In the genomic region with DNA sequence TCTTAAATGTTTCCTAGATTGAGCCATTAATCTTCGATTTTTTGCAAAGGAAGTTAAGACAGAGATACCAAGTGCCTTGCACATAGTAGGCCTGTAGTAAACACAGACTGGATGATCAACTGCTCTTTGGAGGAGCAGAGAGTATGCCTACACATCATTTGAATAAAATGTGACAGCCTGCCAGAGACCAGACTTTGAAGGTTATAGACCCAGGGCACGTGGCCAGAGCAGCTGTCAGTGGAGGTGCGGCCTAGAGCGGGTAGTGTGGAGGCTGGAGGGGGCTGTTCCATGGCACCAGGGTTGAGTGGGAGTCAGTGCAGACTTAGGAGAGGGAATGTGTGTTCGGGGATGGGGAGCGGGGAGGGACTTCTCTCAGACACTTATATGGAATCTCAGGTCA, we compare ENCODE assay signal across 1 cellular context.
A peak's percentile ranks its signal among the peaks of the same experiment; 100 is the strongest.
TF ChIP-seq lines count a peak whose summit lies in the region.

No MANE protein-coding gene starts in this region.

TF ChIP-seq in A549, 52 proteins besides CTCF, POLR2A, EP300 and RAD21 (continued from another document):
- TF ChIP-seq GATA3 (IDR thresholded peaks at IDR 0.05; ENCODE audit: borderline replicate concordance) = peak; percentile 13; the same call in 1 of the 2 replicates
- TF ChIP-seq MAFK (IDR thresholded peaks at IDR 0.05; ENCODE audit: partially characterized antibody) = no peak
- no peak for TF ChIP-seq KDM1A (IDR thresholded peaks at IDR 0.05; ENCODE audit: low read depth)
- peak; percentile 45; the same call in 1 of the 2 replicates for TF ChIP-seq HOXB5 (CRISPR knock-in tag; IDR thresholded peaks at IDR 0.05)
- no peak for TF ChIP-seq PHF8 (IDR thresholded peaks at IDR 0.05; ENCODE audit: borderline replicate concordance, low read depth)
- no peak for TF ChIP-seq ZFP36 (IDR thresholded peaks at IDR 0.05; ENCODE audit: borderline replicate concordance, partially characterized antibody)
- TF ChIP-seq MAZ (IDR thresholded peaks at IDR 0.05; ENCODE audit: borderline replicate concordance, low read depth, low read length) = no peak
- TF ChIP-seq ESRRA (IDR thresholded peaks at IDR 0.05; ENCODE audit: borderline replicate concordance, low read length) = no peak
- no peak for TF ChIP-seq NR3C1 (IDR thresholded peaks at IDR 0.05)
- no peak for TF ChIP-seq EHMT2 (IDR thresholded peaks at IDR 0.05; ENCODE audit: low read depth)
- TF ChIP-seq JUN (IDR thresholded peaks at IDR 0.05) = peak in 1 of 2 experiments; percentile 10; a peak in 1 of 5 replicates
- TF ChIP-seq, protein P1, sequence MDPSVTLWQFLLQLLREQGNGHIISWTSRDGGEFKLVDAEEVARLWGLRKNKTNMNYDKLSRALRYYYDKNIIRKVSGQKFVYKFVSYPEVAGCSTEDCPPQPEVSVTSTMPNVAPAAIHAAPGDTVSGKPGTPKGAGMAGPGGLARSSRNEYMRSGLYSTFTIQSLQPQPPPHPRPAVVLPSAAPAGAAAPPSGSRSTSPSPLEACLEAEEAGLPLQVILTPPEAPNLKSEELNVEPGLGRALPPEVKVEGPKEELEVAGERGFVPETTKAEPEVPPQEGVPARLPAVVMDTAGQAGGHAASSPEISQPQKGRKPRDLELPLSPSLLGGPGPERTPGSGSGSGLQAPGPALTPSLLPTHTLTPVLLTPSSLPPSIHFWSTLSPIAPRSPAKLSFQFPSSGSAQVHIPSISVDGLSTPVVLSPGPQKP (IDR thresholded peaks at IDR 0.05; ENCODE audit: low read depth, low read length) = no peak
- TF ChIP-seq, protein P2, sequence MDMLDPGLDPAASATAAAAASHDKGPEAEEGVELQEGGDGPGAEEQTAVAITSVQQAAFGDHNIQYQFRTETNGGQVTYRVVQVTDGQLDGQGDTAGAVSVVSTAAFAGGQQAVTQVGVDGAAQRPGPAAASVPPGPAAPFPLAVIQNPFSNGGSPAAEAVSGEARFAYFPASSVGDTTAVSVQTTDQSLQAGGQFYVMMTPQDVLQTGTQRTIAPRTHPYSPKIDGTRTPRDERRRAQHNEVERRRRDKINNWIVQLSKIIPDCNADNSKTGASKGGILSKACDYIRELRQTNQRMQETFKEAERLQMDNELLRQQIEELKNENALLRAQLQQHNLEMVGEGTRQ (IDR thresholded peaks at IDR 0.05) = peak; percentile 79
- TF ChIP-seq POLR2AphosphoS2 (conservative IDR thresholded peaks at IDR 0.05; ENCODE audit: low read length) = no peak; the same call in 1 of the 2 replicates
- TF ChIP-seq SMC3 (IDR thresholded peaks at IDR 0.05) = no peak
- TF ChIP-seq JUNB (IDR thresholded peaks at IDR 0.05) = no peak
TF ChIP-seq in A549: peak in this region for 16.
